Comparison of ENCODE assay signal across 3 cellular contexts in the genomic region with DNA sequence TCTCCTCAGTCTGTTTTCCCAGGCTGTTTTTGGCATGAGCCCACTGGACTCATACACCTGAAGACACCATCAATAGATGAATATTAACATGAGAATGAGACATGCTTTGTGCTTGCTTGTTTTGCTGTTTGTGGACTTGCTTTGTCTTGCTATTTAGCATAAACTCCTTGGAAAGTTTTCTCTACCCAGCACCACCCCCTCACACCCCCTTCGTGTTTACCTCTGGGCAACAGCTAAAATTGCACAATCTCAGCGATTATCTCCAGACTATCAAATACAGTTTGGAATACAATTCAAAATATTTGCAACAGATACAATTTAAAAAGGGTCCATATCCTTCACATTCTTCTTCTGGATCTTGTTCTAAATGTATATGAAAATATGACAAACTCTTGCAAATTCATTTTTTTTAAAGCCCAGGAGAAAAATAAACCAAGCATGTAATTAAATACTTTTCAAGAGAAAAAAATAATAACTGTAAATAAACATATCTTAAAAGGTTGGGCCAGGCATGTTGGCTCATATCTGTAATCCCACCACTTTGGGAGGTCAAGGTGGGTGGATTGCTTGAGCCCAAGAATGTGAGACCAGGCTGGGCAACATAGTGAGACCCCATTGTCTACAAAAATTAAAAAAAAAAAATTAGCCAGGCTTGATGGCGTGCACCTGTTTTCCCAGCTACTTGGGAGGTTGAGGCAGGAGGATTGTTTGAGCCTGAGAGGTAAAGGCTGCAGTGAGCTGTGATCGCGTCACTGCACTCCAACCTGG.
TF ChIP-seq lines count a peak whose summit lies in the region.

No MANE protein-coding gene starts in this region.

TF ChIP-seq in GM23338, 12 proteins besides CTCF, POLR2A, EP300 and RAD21 (continues in another document):
- TF ChIP-seq EZH2 (IDR thresholded peaks at IDR 0.05; ENCODE audit: low read depth, unreplicated experiment): no peak
- TF ChIP-seq, protein P1, sequence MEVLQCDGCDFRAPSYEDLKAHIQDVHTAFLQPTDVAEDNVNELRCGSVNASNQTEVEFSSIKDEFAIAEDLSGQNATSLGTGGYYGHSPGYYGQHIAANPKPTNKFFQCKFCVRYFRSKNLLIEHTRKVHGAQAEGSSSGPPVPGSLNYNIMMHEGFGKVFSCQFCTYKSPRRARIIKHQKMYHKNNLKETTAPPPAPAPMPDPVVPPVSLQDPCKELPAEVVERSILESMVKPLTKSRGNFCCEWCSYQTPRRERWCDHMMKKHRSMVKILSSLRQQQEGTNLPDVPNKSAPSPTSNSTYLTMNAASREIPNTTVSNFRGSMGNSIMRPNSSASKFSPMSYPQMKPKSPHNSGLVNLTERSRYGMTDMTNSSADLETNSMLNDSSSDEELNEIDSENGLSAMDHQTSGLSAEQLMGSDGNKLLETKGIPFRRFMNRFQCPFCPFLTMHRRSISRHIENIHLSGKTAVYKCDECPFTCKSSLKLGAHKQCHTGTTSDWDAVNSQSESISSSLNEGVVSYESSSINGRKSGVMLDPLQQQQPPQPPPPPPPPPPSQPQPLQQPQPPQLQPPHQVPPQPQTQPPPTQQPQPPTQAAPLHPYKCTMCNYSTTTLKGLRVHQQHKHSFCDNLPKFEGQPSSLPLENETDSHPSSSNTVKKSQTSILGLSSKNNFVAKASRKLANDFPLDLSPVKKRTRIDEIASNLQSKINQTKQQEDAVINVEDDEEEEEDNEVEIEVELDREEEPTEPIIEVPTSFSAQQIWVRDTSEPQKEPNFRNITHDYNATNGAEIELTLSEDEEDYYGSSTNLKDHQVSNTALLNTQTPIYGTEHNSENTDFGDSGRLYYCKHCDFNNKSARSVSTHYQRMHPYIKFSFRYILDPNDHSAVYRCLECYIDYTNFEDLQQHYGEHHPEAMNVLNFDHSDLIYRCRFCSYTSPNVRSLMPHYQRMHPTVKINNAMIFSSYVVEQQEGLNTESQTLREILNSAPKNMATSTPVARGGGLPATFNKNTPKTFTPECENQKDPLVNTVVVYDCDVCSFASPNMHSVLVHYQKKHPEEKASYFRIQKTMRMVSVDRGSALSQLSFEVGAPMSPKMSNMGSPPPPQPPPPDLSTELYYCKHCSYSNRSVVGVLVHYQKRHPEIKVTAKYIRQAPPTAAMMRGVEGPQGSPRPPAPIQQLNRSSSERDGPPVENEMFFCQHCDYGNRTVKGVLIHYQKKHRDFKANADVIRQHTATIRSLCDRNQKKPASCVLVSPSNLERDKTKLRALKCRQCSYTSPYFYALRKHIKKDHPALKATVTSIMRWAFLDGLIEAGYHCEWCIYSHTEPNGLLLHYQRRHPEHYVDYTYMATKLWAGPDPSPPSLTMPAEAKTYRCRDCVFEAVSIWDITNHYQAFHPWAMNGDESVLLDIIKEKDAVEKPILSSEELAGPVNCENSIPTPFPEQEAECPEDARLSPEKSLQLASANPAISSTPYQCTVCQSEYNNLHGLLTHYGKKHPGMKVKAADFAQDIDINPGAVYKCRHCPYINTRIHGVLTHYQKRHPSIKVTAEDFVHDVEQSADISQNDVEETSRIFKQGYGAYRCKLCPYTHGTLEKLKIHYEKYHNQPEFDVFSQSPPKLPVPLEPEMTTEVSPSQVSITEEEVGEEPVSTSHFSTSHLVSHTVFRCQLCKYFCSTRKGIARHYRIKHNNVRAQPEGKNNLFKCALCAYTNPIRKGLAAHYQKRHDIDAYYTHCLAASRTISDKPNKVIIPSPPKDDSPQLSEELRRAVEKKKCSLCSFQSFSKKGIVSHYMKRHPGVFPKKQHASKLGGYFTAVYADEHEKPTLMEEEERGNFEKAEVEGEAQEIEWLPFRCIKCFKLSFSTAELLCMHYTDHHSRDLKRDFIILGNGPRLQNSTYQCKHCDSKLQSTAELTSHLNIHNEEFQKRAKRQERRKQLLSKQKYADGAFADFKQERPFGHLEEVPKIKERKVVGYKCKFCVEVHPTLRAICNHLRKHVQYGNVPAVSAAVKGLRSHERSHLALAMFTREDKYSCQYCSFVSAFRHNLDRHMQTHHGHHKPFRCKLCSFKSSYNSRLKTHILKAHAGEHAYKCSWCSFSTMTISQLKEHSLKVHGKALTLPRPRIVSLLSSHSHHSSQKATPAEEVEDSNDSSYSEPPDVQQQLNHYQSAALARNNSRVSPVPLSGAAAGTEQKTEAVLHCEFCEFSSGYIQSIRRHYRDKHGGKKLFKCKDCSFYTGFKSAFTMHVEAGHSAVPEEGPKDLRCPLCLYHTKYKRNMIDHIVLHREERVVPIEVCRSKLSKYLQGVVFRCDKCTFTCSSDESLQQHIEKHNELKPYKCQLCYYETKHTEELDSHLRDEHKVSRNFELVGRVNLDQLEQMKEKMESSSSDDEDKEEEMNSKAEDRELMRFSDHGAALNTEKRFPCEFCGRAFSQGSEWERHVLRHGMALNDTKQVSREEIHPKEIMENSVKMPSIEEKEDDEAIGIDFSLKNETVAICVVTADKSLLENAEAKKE (CRISPR knock-in tag; IDR thresholded peaks at IDR 0.05): no peak
- no peak for TF ChIP-seq POLR2AphosphoS5 (IDR thresholded peaks at IDR 0.05; ENCODE audit: low read depth)
- TF ChIP-seq STAT1 (IDR thresholded peaks at IDR 0.05; ENCODE audit: unreplicated experiment): no peak

TF ChIP-seq in IMR-90, 13 proteins besides CTCF, POLR2A, EP300 and RAD21:
- TF ChIP-seq CEBPB (IDR thresholded peaks at IDR 0.05; ENCODE audit: low read depth, low read length): peak; percentile 73
- no peak for TF ChIP-seq MXI1 (IDR thresholded peaks at IDR 0.05; ENCODE audit: borderline replicate concordance, low read depth, low read length)

TF ChIP-seq in HepG2, 621 proteins besides CTCF, POLR2A, EP300 and RAD21:
- TF ChIP-seq CEBPB (IDR thresholded peaks at IDR 0.05; ENCODE audit: borderline replicate concordance, low read depth, low read length): peak; percentile 25; the same call in 1 of the 2 replicates
- TF ChIP-seq, protein P2, sequence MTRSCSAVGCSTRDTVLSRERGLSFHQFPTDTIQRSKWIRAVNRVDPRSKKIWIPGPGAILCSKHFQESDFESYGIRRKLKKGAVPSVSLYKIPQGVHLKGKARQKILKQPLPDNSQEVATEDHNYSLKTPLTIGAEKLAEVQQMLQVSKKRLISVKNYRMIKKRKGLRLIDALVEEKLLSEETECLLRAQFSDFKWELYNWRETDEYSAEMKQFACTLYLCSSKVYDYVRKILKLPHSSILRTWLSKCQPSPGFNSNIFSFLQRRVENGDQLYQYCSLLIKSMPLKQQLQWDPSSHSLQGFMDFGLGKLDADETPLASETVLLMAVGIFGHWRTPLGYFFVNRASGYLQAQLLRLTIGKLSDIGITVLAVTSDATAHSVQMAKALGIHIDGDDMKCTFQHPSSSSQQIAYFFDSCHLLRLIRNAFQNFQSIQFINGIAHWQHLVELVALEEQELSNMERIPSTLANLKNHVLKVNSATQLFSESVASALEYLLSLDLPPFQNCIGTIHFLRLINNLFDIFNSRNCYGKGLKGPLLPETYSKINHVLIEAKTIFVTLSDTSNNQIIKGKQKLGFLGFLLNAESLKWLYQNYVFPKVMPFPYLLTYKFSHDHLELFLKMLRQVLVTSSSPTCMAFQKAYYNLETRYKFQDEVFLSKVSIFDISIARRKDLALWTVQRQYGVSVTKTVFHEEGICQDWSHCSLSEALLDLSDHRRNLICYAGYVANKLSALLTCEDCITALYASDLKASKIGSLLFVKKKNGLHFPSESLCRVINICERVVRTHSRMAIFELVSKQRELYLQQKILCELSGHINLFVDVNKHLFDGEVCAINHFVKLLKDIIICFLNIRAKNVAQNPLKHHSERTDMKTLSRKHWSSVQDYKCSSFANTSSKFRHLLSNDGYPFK (CRISPR knock-in tag; IDR thresholded peaks at IDR 0.05; ENCODE audit: borderline replicate concordance): no peak
- TF ChIP-seq, protein P3, sequence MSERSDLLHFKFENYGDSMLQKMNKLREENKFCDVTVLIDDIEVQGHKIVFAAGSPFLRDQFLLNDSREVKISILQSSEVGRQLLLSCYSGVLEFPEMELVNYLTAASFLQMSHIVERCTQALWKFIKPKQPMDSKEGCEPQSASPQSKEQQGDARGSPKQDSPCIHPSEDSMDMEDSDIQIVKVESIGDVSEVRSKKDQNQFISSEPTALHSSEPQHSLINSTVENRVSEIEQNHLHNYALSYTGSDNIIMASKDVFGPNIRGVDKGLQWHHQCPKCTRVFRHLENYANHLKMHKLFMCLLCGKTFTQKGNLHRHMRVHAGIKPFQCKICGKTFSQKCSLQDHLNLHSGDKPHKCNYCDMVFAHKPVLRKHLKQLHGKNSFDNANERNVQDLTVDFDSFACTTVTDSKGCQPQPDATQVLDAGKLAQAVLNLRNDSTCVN (CRISPR knock-in tag; IDR thresholded peaks at IDR 0.05; ENCODE audit: borderline replicate concordance): no peak
